Comparison of ENCODE assay signal across 8 cellular contexts in the genomic region with DNA sequence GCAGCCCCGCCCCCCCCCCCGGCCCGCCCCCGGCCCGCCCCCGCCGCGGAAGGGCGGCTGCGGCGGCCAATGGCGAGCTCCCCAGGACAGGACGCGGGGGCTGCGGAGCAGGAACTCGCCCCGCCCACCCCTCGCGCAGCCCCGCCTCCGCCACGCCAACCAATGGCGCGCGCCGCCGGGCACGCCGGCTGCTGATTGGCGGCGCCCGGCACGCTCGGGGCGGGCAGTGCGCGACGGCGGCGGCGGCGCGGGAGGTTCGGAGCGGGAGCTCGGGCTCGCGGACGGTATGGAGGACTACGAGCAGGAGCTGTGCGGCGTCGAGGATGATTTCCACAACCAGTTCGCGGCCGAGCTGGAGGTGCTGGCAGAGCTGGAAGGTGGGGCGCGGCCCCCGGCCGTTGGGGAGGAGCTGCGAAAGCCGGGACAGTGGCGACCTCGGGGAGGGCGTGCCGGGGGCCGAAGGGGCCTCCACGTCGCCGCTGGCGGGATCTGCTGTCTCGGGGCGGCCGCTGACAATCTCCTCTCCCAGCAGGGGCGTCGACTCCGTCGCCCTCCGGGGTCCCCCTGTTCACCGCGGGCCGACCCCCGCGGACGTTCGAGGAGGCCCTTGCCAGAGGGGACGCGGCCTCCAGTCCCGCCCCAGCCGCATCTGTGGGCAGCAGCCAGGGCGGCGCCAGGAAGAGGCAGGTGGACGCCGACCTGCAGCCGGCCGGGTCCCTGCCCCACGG. TPM values are rescaled to one million over a fixed set of nuclear protein-coding genes. Genes with fewer than 3 reads are reported as not detected.
DNase-seq lines count a peak whose midpoint lies in the region; ATAC-seq, FAIRE-seq and TF ChIP-seq lines count a peak whose summit lies in the region.

A gene (plus strand): TSS at position 222 of the 728 bp plus-strand sequence. CDS start 65 bp downstream, at position 287.

- no peak for TF ChIP-seq EP300 in HepG2 (IDR thresholded peaks at IDR 0.05; ENCODE audit: low read depth in 2 of 2, low read length in 2 of 2)
- TF ChIP-seq EP300 in HepG2 (CRISPR knock-in tag; IDR thresholded peaks at IDR 0.05; ENCODE audit: borderline replicate concordance): no peak

- peak within 1 kb of the TSS; percentile 88 to 97 (median 92) for H3K9ac ChIP-seq in BLaER1 treated with 17β-estradiol and CSF1 and Interleukin-3, amounts not matched to agents 10 nM and 100 nM
- peak within 1 kb of the TSS; percentile 82 for H3K9ac ChIP-seq in HepG2 (ENCODE audit: insufficient read depth, low read depth, low read length)

- intact Hi-C loops in HepG2 (cut with micrococcal nuclease; ENCODE audit: unreplicated experiment): no loop called here

- POLR2A ChIA-PET in HepG2 (lab: Yijun Ruan, JAX): interaction anchor here (1.0 to 2.1 kb wide), 8 partner anchors 27 to 183 kb away, joined by 3 to 12 read pairs (median 5); a partner anchor contains a TSS

- H3K36me3 ChIP-seq in BLaER1 treated with 17β-estradiol and CSF1 and Interleukin-3, amounts not matched to agents 10 nM and 100 nM: peaks cover 10 to 73% (median 59%) of the 10 kb centered on the region in 11 experiments; a peak in 21 of 22 replicates
- H3K36me3 ChIP-seq in HepG2 (replicated peaks in 1 of 2; ENCODE audit: control insufficient read depth in 1 of 2, insufficient read depth in 2 of 2, low read length in 2 of 2): peaks cover 5 to 12% of the 10 kb centered on the region in 2 experiments; a peak in 3 of 5 replicates

- H3K27ac ChIP-seq in BLaER1 treated with 17β-estradiol and CSF1 and Interleukin-3, amounts not matched to agents 10 nM and 100 nM: peak within 1 kb of the TSS; percentile 72 to 86 (median 80)
- H3K27ac ChIP-seq in HepG2 (ENCODE audit: extremely low read length, insufficient read depth, low read length): peak within 1 kb of the TSS; percentile 47

- DNase-seq in NCI-H748 treated with DMSO at 0.1 percent for 48 hours (lab: John Stamatoyannopoulos, UW): peak; percentile 49
- peak; percentile 93 to 94 for DNase-seq in activated CD4-positive, alpha-beta T cell treated with anti-CD3 and anti-CD28 coated beads, Interleukin-2, amount 50 U/mL, for 48 hours
- DNase-seq in dermis blood vessel endothelial cell: peak; percentile 95
- peak; percentile 73 for DNase-seq in HepG2 (ENCODE audit: low spot score)
- DNase-seq in stimulated activated CD4-positive, alpha-beta T cell treated with anti-CD3 and anti-CD28 coated beads, Interleukin-2, amount 100 ng/mL, for 4 hours (ENCODE audit: low read depth): peak; percentile 91

- H2AFZ ChIP-seq in HepG2 (ENCODE audit: low read length): no peak within 1 kb of the TSS

- H3K4me2 ChIP-seq in BLaER1 treated with 17β-estradiol and CSF1 and Interleukin-3, amounts not matched to agents 10 nM and 100 nM: peak within 1 kb of the TSS; percentile 92 to 100 (median 99)
- peak within 1 kb of the TSS; percentile 88 for H3K4me2 ChIP-seq in HepG2 (ENCODE audit: low read depth, low read length)

- ATAC-seq in GM19395 (IDR thresholded peaks at IDR 0.05; ENCODE audit: unreplicated experiment) (peak; percentile 72), HG03558 (IDR thresholded peaks at IDR 0.05; ENCODE audit: extremely low read depth, unreplicated experiment) (peak; percentile 44), HepG2 (peak; percentile 66)

- H3K27me3 ChIP-seq in BLaER1 treated with 17β-estradiol and CSF1 and Interleukin-3, amounts not matched to agents 10 nM and 100 nM: no peaks in the 10 kb centered on the region
- no peaks in the 10 kb centered on the region; a peak in 1 of 5 replicates for H3K27me3 ChIP-seq in HepG2 (ENCODE audit: control insufficient read depth in 1 of 2, insufficient read depth in 2 of 2, low read length in 2 of 2)

- in situ Hi-C loops in HepG2 (cut with HindIII; ENCODE audit: extremely low pct_ligation_motif_present, low pct_unique_long_range_greater_than_20kb): loop anchor here (5.0 kb wide), 2 partner anchors 46 to 76 kb away; a partner anchor contains a TSS

- H3K9me3 ChIP-seq in BLaER1 treated with 17β-estradiol and CSF1 and Interleukin-3, amounts not matched to agents 10 nM and 100 nM (replicated peaks in 1 of 11): no peaks in the 10 kb centered on the region
- no peaks in the 10 kb centered on the region for H3K9me3 ChIP-seq in HepG2 (ENCODE audit: low read length)

- no TSS peak for BruUV-seq in HepG2 (replicated peaks; lab: Mats Ljungman, UMichigan)

- peaks cover 3% of the 10 kb centered on the region for H3K79me2 ChIP-seq in HepG2 (ENCODE audit: insufficient read depth, low read length)

- H3K4me3 ChIP-seq in BLaER1 treated with 17β-estradiol and CSF1 and Interleukin-3, amounts not matched to agents 10 nM and 100 nM: peak within 1 kb of the TSS; percentile 87 to 100 (median 97)
- H3K4me3 ChIP-seq in HepG2 (replicated peaks in 1 of 3; ENCODE audit: insufficient read depth in 1 of 3, low read depth in 2 of 3, low read length in 3 of 3): peak within 1 kb of the TSS; percentile 71 to 96 (median 90)

- peak in 1 of 2 experiments; percentile 57; a peak in 1 of 4 replicates for TF ChIP-seq POLR2A in HepG2 (IDR thresholded peaks at IDR 0.05; ENCODE audit: insufficient read depth in 1 of 2, low read depth in 2 of 2, low read length in 2 of 2)

- CTCF ChIA-PET in HepG2 (lab: Yijun Ruan, JAX; ENCODE audit: low intra/inter-chr PET ratio, low total read pairs): no interaction called here

- peaks cover 6 to 94% (median 67%) of the 10 kb centered on the region in 11 experiments; a peak in 21 of 22 replicates for H4K20me1 ChIP-seq in BLaER1 treated with 17β-estradiol and CSF1 and Interleukin-3, amounts not matched to agents 10 nM and 100 nM
- H4K20me1 ChIP-seq in HepG2 (ENCODE audit: insufficient read depth, low read length): no peaks in the 10 kb centered on the region

- no peak for FAIRE-seq in HepG2 (lab: Jason Lieb, UNC)

- no peak for TF ChIP-seq RAD21 in HepG2 (CRISPR knock-in tag; IDR thresholded peaks at IDR 0.05)

- no peak for TF ChIP-seq CTCF in HepG2 (CRISPR knock-in tag; IDR thresholded peaks at IDR 0.05)

- H3K4me1 ChIP-seq in BLaER1 treated with 17β-estradiol and CSF1 and Interleukin-3, amounts not matched to agents 10 nM and 100 nM: peaks cover 31 to 54% (median 45%) of the 10 kb centered on the region in 10 experiments
- peaks cover 15% of the 10 kb centered on the region for H3K4me1 ChIP-seq in HepG2 (ENCODE audit: insufficient read depth, low read length)

- no CpG with 5 or more reads among the region's 97 CpGs for WGBS in HepG2 (ENCODE audit: low lambda C conversion rate)

TF ChIP-seq in HepG2, 621 proteins besides CTCF, POLR2A, EP300 and RAD21 (continues in another document):
- TF ChIP-seq, protein P1, sequence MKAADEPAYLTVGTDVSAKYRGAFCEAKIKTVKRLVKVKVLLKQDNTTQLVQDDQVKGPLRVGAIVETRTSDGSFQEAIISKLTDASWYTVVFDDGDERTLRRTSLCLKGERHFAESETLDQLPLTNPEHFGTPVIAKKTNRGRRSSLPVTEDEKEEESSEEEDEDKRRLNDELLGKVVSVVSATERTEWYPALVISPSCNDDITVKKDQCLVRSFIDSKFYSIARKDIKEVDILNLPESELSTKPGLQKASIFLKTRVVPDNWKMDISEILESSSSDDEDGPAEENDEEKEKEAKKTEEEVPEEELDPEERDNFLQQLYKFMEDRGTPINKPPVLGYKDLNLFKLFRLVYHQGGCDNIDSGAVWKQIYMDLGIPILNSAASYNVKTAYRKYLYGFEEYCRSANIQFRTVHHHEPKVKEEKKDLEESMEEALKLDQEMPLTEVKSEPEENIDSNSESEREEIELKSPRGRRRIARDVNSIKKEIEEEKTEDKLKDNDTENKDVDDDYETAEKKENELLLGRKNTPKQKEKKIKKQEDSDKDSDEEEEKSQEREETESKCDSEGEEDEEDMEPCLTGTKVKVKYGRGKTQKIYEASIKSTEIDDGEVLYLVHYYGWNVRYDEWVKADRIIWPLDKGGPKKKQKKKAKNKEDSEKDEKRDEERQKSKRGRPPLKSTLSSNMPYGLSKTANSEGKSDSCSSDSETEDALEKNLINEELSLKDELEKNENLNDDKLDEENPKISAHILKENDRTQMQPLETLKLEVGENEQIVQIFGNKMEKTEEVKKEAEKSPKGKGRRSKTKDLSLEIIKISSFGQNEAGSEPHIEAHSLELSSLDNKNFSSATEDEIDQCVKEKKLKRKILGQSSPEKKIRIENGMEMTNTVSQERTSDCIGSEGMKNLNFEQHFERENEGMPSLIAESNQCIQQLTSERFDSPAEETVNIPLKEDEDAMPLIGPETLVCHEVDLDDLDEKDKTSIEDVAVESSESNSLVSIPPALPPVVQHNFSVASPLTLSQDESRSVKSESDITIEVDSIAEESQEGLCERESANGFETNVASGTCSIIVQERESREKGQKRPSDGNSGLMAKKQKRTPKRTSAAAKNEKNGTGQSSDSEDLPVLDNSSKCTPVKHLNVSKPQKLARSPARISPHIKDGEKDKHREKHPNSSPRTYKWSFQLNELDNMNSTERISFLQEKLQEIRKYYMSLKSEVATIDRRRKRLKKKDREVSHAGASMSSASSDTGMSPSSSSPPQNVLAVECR (CRISPR knock-in tag; IDR thresholded peaks at IDR 0.05; ENCODE audit: borderline replicate concordance): peak; percentile 88
- TF ChIP-seq TBX3 (IDR thresholded peaks at IDR 0.05; ENCODE audit: borderline replicate concordance): no peak

RNA-seq across cellular contexts. Expression of the gene that starts here (rescaled TPM):
- total RNA-seq in dermis blood vessel endothelial cell (20.1 and 23.8 TPM in 2 replicates), HepG2 (2016; rRNA removed; fragmentation: Illumina TruSeq; extraction: Trizol) (8.8 and 22.9 TPM in 2 replicates)
- 14.2 and 15.9 TPM in 2 replicates for total RNA-seq in HepG2 (2016; cell fraction: cytosol; rRNA removed; fragmentation: Illumina TruSeq; extraction: Trizol; ENCODE audit: low read depth)
- total RNA-seq in HepG2 (2016; cell fraction: insoluble cytoplasmic fraction; rRNA removed; fragmentation: Illumina TruSeq; extraction: Trizol): 7.3 and 24.5 TPM in 2 replicates
- 5.5 and 6.8 TPM in 2 replicates for total RNA-seq in HepG2 (2016; cell fraction: membrane; rRNA removed; fragmentation: Illumina TruSeq; extraction: Trizol)
- total RNA-seq in HepG2 (2016; cell fraction: nucleus; rRNA removed; fragmentation: Illumina TruSeq; extraction: Trizol): 26.2 and 31.2 TPM in 2 replicates
- 7.3 and 8.6 TPM in 2 replicates for polyA plus RNA-seq in HepG2 (2011; rRNA removed)
- 2.5 and 6.5 TPM in 2 replicates for polyA plus RNA-seq in HepG2 (2011; cell fraction: cytosol; rRNA removed)
- 145 and 298 TPM in 2 replicates for polyA plus RNA-seq in HepG2 (2011; cell fraction: nucleus; rRNA removed)
- 6.6 and 11.8 TPM in 2 replicates for polyA plus RNA-seq in HepG2 (2012)
- polyA plus RNA-seq in HepG2 (2016; cell fraction: cytosol; fragmentation: Illumina TruSeq; extraction: Trizol; ENCODE audit: low read depth): 2.3 and 2.5 TPM in 2 replicates
- 6.8 and 7.7 TPM in 2 replicates for polyA plus RNA-seq in HepG2 (2016; cell fraction: insoluble cytoplasmic fraction; fragmentation: Illumina TruSeq; extraction: Trizol; ENCODE audit: low read depth)
- 3.5 and 4.5 TPM in 2 replicates for polyA plus RNA-seq in HepG2 (2016; cell fraction: membrane; fragmentation: Illumina TruSeq; extraction: Trizol; ENCODE audit: low read depth)
- 103 and 115 TPM in 2 replicates for polyA plus RNA-seq in HepG2 (2016; cell fraction: nucleus; fragmentation: Illumina TruSeq; extraction: Trizol; ENCODE audit: insufficient read depth, low read depth)
- 8.2 and 13.0 TPM in 2 replicates for polyA minus RNA-seq in HepG2 (2011; rRNA and poly(A)+ RNA removed; ENCODE audit: low replicate concordance)
- 2.4 and 3.9 TPM in 2 replicates for polyA minus RNA-seq in HepG2 (2011; cell fraction: cytosol; rRNA and poly(A)+ RNA removed)
- polyA minus RNA-seq in HepG2 (2011; cell fraction: nucleus; rRNA and poly(A)+ RNA removed): 7.5 and 12.4 TPM in 2 replicates

Comparison
In these comparisons a context has a peak if more than half of its experiments do, and no peak if none do; other contexts are left out.
1. Peak in every context shown above with its lines: DNase-seq, ATAC-seq, H3K4me3 ChIP-seq and H3K27ac ChIP-seq.